In the genomic region with DNA sequence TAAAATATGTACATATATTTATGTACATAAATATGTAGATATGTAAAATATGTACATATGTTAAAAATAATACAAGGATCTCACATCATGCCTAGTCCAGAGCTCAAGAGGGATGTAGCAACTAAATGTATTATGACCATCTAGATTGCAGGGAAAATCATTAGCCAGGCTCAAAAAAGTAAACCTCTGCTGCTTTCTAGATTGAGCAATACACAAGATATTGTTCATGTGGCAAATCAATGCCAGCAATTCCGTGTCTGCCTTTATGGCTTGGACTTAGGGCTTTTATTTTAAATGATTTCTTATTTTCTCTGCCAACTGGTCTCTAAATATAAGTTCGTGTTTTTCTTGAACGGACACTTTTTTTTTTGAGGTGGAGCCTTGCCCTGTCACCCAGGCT, we compare ENCODE assay signal across 15 cellular contexts.
DNase-seq lines count a peak whose midpoint lies in the region; ATAC-seq and TF ChIP-seq lines count a peak whose summit lies in the region.
"Had no signal": no experiment of that assay in that cellular context is flagged by ENCODE, and none has a peak within 500 bp of the region (broad histone marks: within the 10 kb centered on the region; RNA-seq: fewer than 3 reads in every experiment).

No MANE protein-coding gene starts in this region.

- TF ChIP-seq POLR2A in right lobe of liver (IDR thresholded peaks at IDR 0.05) = no peak

- H3K27ac ChIP-seq in right lobe of liver = peak overlapping the region in 1 of 3 donors; percentile 49

- H3K9me3 ChIP-seq in right lobe of liver = no peaks in the 10 kb centered on the region

- peak; percentile 80 to 93 (median 90) for ATAC-seq in right lobe of liver
- ATAC-seq in GM19455 (IDR thresholded peaks at IDR 0.05; ENCODE audit: unreplicated experiment) = no peak
- ATAC-seq in left cardiac atrium = no peak
- ATAC-seq in HG02798 (IDR thresholded peaks at IDR 0.05; ENCODE audit: poor library complexity, unreplicated experiment) = no peak

- 12% methylated on average over 3 of the region's 3 CpGs for WGBS in right lobe of liver (ENCODE audit: insufficient coverage, low coverage, low lambda C conversion rate, missing lambda C conversion rate)

- TF ChIP-seq CTCF in fibroblast of mammary gland (conservative IDR thresholded peaks at IDR 0.05; ENCODE audit: control insufficient read depth, insufficient read depth, low read depth, low read length) (no peak), right lobe of liver (IDR thresholded peaks at IDR 0.05) (no peak)

- peak; percentile 63 for DNase-seq in amniotic epithelial cell (ENCODE audit: low read depth)
- peak; percentile 37 for DNase-seq in fibroblast of mammary gland (ENCODE audit: low read depth)
- no peak for DNase-seq in right lobe of liver
- DNase-seq in NCI-H1105 (lab: John Stamatoyannopoulos, UW) = no peak
- no peak for DNase-seq in left cardiac atrium
- DNase-seq: CD4-positive, alpha-beta T cell; H7; NCI-H1417; NCI-H1930; NCI-H2171; NCI-H774; RPMI8226; SIG-M5 had no signal

- H3K36me3 ChIP-seq in right lobe of liver = no peaks in the 10 kb centered on the region

- H3K27me3 ChIP-seq in right lobe of liver = no peaks in the 10 kb centered on the region

- H3K4me3 ChIP-seq in fibroblast of mammary gland (ENCODE audit: control insufficient read depth, low read depth, low read length) (no peak overlapping the region), right lobe of liver (no peak overlapping the region)

- intact Hi-C loops in right lobe of liver (cut with DNase I) (no loop called here), left cardiac atrium (cut with DNase I) (no loop called here)

- H3K4me1 ChIP-seq in right lobe of liver = peaks cover 0 to 16% (median 2%) of the 10 kb centered on the region in 4 donors

Comparison
In these comparisons a context has a peak if more than half of its experiments do, and no peak if none do; other contexts are left out.
1. DNase-seq: peak in amniotic epithelial cell (single experiment) and fibroblast of mammary gland (single experiment); none in right lobe of liver (0 of 3), NCI-H1105 (single experiment) and left cardiac atrium (single experiment).
2. ATAC-seq: peak in right lobe of liver (4 of 4); none in GM19455 (single experiment), left cardiac atrium (0 of 2) and HG02798 (single experiment).